8 cellular contexts compared by ENCODE assay signal in genomic region chr1:17419626-17420328, GRCh38. TPM values are rescaled to one million over a fixed set of nuclear protein-coding genes. Genes with fewer than 3 reads are reported as not detected.
DNase-seq lines count a peak whose midpoint lies in the region; ATAC-seq and TF ChIP-seq lines count a peak whose summit lies in the region.
"Had no signal": no experiment of that assay in that cellular context is flagged by ENCODE, and none has a peak within 500 bp of the region (broad histone marks: within the 10 kb centered on the region; RNA-seq: fewer than 3 reads in every experiment).

No MANE protein-coding gene starts in this region.

- peaks cover 46% of the 10 kb centered on the region for H3K36me3 ChIP-seq in OCI-LY3 (replicated peaks; ENCODE audit: low read depth, low read length)
- H3K36me3 ChIP-seq in neutrophil: peaks cover 61% of the 10 kb centered on the region
- peaks cover 0 to 45% (median 13%) of the 10 kb centered on the region in 4 donors for H3K36me3 ChIP-seq in transverse colon

- H2AFZ ChIP-seq in OCI-LY3 (ENCODE audit: low read depth, low read length): no peak overlapping the region

- no peak overlapping the region for H3K4me3 ChIP-seq in OCI-LY3 (ENCODE audit: low read length)
- H3K4me3 ChIP-seq in foreskin fibroblast (ENCODE audit: low read depth in 1 of 2, low read length in 2 of 2): no peak overlapping the region
- H3K4me3 ChIP-seq in neutrophil (ENCODE audit: low read depth in 1 of 2, low read length in 1 of 2): no peak overlapping the region
- H3K4me3 ChIP-seq in transverse colon: no peak overlapping the region

- peak; percentile 99 for TF ChIP-seq CTCF in GM13976 (IDR thresholded peaks at IDR 0.05; ENCODE audit: borderline replicate concordance, control extremely low read depth, extremely low read depth, insufficient read depth, missing control alignments)
- TF ChIP-seq CTCF in OCI-LY3 (IDR thresholded peaks at IDR 0.05; ENCODE audit: low read depth, low read length): peak; percentile 89
- peak; percentile 99 for TF ChIP-seq CTCF in foreskin fibroblast (IDR thresholded peaks at IDR 0.05; ENCODE audit: low read depth, low read length)
- TF ChIP-seq CTCF in neutrophil (IDR thresholded peaks at IDR 0.05): peak; percentile 98
- peak; percentile 97 to 100 (median 99) for TF ChIP-seq CTCF in transverse colon (IDR thresholded peaks at IDR 0.05)

- no peak overlapping the region for H3K27ac ChIP-seq in OCI-LY3 (ENCODE audit: low read length)
- no peak overlapping the region for H3K27ac ChIP-seq in neutrophil
- H3K27ac ChIP-seq in transverse colon: no peak overlapping the region
- H3K27ac ChIP-seq: epithelial cell of prostate had no signal

- no peak for TF ChIP-seq EP300 in transverse colon (IDR thresholded peaks at IDR 0.05; ENCODE audit: low read depth)

- H3K9me3 ChIP-seq in OCI-LY3 (ENCODE audit: insufficient read depth, low read length) (no peaks in the 10 kb centered on the region), neutrophil (no peaks in the 10 kb centered on the region), transverse colon (no peaks in the 10 kb centered on the region)

- in situ Hi-C loops in GM13976 (cut with MboI; ENCODE audit: low sequenced_read_pairs, unreplicated experiment): no loop called here
- in situ Hi-C loops in transverse colon (cut with MboI; ENCODE audit: low pct_ligation_motif_present in 1 of 4, low pct_unique_long_range_greater_than_20kb in 1 of 4, low sequenced_read_pairs in 3 of 4): no loop called here

- peak; percentile 87 for DNase-seq in GM13976 (ENCODE audit: low spot score)
- DNase-seq in activated T-helper 9 cell treated with anti-CD3 and anti-CD28 coated beads, Interleukin-2, amount 50 U/mL, for 16 hours (ENCODE audit: low read depth): peak; percentile 54
- peak; percentile 39 to 81 for DNase-seq in foreskin fibroblast
- DNase-seq in transverse colon: peak; percentile 73

- peaks cover 37% of the 10 kb centered on the region for H3K79me2 ChIP-seq in OCI-LY3 (ENCODE audit: low read length)

- WGBS in transverse colon (ENCODE audit: low coverage in 1 of 2), 2 donors: 41 to 68% methylated on average over 12 to 42 of the region's 42 CpGs

- H3K4me1 ChIP-seq in OCI-LY3 (ENCODE audit: low read length) (no peaks in the 10 kb centered on the region), neutrophil (ENCODE audit: control insufficient read depth in 1 of 2, insufficient read depth in 1 of 2, low read depth in 1 of 2, low read length in 1 of 2) (no peaks in the 10 kb centered on the region), transverse colon (peaks cover 0 to 11% (median 5%) of the 10 kb centered on the region in 4 donors)

- ATAC-seq in GM21423 (IDR thresholded peaks at IDR 0.05; ENCODE audit: unreplicated experiment): no peak

- peaks cover 23% of the 10 kb centered on the region for H4K20me1 ChIP-seq in OCI-LY3 (ENCODE audit: insufficient read depth, low read length)

- no peak overlapping the region for H3K9ac ChIP-seq in OCI-LY3 (ENCODE audit: low read length)

- no peak for TF ChIP-seq POLR2A in transverse colon (IDR thresholded peaks at IDR 0.05)

- no peak overlapping the region for H3K4me2 ChIP-seq in OCI-LY3 (ENCODE audit: low read length)

- intact Hi-C loops in transverse colon (cut with DNase I; ENCODE audit: low total_unique reads): loop anchor here (1.0 kb wide), 1 partner anchor 19 kb away; no protein-coding TSS in a partner anchor

- H3K27me3 ChIP-seq in OCI-LY3 (ENCODE audit: low read depth, low read length): no peaks in the 10 kb centered on the region
- no peaks in the 10 kb centered on the region for H3K27me3 ChIP-seq in neutrophil
- no peaks in the 10 kb centered on the region for H3K27me3 ChIP-seq in transverse colon

RNA-seq across cellular contexts. Expression of gene RCC2, which starts 19.7 kb away (rescaled TPM):
- 10 to 100 TPM; 22.0 to 82.2 (median 25.3) TPM for total RNA-seq in transverse colon

RNA-seq across cellular contexts. Expression of gene PADI6, which starts 47.8 kb away (rescaled TPM):
- total RNA-seq in transverse colon: not detected
